Comparison of ENCODE assay signal across 15 cellular contexts in the genomic region with DNA sequence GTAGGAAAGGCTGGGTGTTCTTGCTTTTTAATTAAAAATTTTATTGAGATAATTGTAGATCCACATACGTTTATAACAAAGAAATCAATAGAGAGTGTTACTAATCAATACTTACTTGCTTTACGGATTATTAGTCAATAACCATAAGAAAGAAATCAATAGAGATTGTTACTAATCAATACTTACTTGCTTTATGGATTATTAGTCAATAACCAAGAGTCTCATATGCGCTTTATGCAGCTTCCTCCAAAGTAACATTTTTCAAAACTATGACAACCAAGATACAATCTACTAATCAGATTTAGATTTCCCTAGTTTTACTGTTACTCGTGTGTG. TPM values are rescaled to one million over a fixed set of nuclear protein-coding genes. Genes with fewer than 3 reads are reported as not detected.
DNase-seq lines count a peak whose midpoint lies in the region; ATAC-seq and TF ChIP-seq lines count a peak whose summit lies in the region.
"Had no signal": no experiment of that assay in that cellular context is flagged by ENCODE, and none has a peak within 500 bp of the region (broad histone marks: within the 10 kb centered on the region; RNA-seq: fewer than 3 reads in every experiment).

No MANE protein-coding gene starts in this region.

- no peaks in the 10 kb centered on the region for H3K27me3 ChIP-seq in subcutaneous abdominal adipose tissue (ENCODE audit: control insufficient read depth in 5 of 5, insufficient read depth in 4 of 5, low read length in 5 of 5)

- no peak overlapping the region for H3K27ac Mint-ChIP-seq in type B pancreatic cell
- H3K27ac Mint-ChIP-seq: H9 had no signal

- no peak for ATAC-seq in HG03095 (IDR thresholded peaks at IDR 0.05; ENCODE audit: unreplicated experiment)

- H3K27me3 Mint-ChIP-seq in type B pancreatic cell: peaks cover 9% of the 10 kb centered on the region

- POLR2A ChIA-PET in RWPE1 (lab: Yijun Ruan, JAX; ENCODE audit: low non-redundant PET): no interaction called here

- H3K4me3 Mint-ChIP-seq in type B pancreatic cell: no peak overlapping the region
- H3K4me3 Mint-ChIP-seq: CD4-positive, alpha-beta memory T cell; H9 had no signal

- H3K27ac ChIP-seq in RWPE1: peak overlapping the region; percentile 41; the same call in 1 of the 2 replicates
- peak overlapping the region; percentile 72 for H3K27ac ChIP-seq in angular gyrus (ENCODE audit: low read depth, low read length)
- peak overlapping the region; percentile 30 for H3K27ac ChIP-seq in epithelial cell of prostate
- peak overlapping the region; percentile 71 for H3K27ac ChIP-seq in subcutaneous abdominal adipose tissue (ENCODE audit: low read depth, low read length)
- H3K27ac ChIP-seq: A549, C4-2B had no signal

- H3K9ac ChIP-seq in subcutaneous abdominal adipose tissue (ENCODE audit: low read length in 5 of 5): no peak overlapping the region

- no peak for TF ChIP-seq CTCF in RWPE1 (conservative IDR thresholded peaks at IDR 0.05; ENCODE audit: low read depth)
- no peak for TF ChIP-seq CTCF in type B pancreatic cell (conservative IDR thresholded peaks at IDR 0.05)

- CTCF ChIA-PET in RWPE1 (lab: Yijun Ruan, JAX): interaction anchor here (1.3 kb wide), 1 partner anchor 10 kb away, joined by 7 read pairs; no protein-coding TSS in a partner anchor

- H3K36me3 ChIP-seq in subcutaneous abdominal adipose tissue (ENCODE audit: control insufficient read depth in 5 of 5, insufficient read depth in 5 of 5, low read length in 5 of 5): no peaks in the 10 kb centered on the region
- H3K36me3 ChIP-seq: BE2C had no signal

- no peak overlapping the region for H3K4me3 ChIP-seq in subcutaneous abdominal adipose tissue (ENCODE audit: low read depth in 1 of 5, low read length in 5 of 5)
- H3K4me3 ChIP-seq: A549 had no signal

- H3K4me1 Mint-ChIP-seq in type B pancreatic cell (ENCODE audit: unreplicated experiment): no peaks in the 10 kb centered on the region

- H3K36me3 Mint-ChIP-seq in type B pancreatic cell: no peaks in the 10 kb centered on the region
- H3K36me3 Mint-ChIP-seq: CD4-positive, alpha-beta memory T cell had no signal

- H3K9me3 Mint-ChIP-seq in type B pancreatic cell: no peaks in the 10 kb centered on the region

- peaks cover 0 to 15% (median 12%) of the 10 kb centered on the region in 5 donors for H3K4me1 ChIP-seq in subcutaneous abdominal adipose tissue (ENCODE audit: control insufficient read depth in 5 of 5, insufficient read depth in 5 of 5, low read length in 5 of 5)
- H3K4me1 ChIP-seq: A549, BE2C had no signal

- DNase-seq in RWPE1 (ENCODE audit: low spot score): no peak
- no peak for DNase-seq in epithelial cell of prostate (ENCODE audit: low read depth, low spot score)
- no peak for DNase-seq in type B pancreatic cell (ENCODE audit: extremely low spot score, unreplicated experiment)
- DNase-seq in NCI-H748 (lab: John Stamatoyannopoulos, UW; ENCODE audit: unreplicated experiment): no peak
- DNase-seq: DMS79 treated with DMSO at 0.1 percent for 48 hours, GOT3 had no signal

- peaks cover 0 to 5% (median 0%) of the 10 kb centered on the region in 5 donors for H3K9me3 ChIP-seq in subcutaneous abdominal adipose tissue (ENCODE audit: control insufficient read depth in 5 of 5, low read length in 5 of 5)
- H3K9me3 ChIP-seq: A549, BE2C had no signal

RNA-seq across cellular contexts. Expression of a gene that starts 31.0 kb away (rescaled TPM):
- not detected in 2 replicates for total RNA-seq in type B pancreatic cell (ENCODE audit: low replicate concordance)
- total RNA-seq: H9, HepG2 had no signal
